In genomic region chr13:43123856-43124255, GRCh38 we compare ENCODE assay signal across 9 cellular contexts.
"Had no signal": no experiment of that assay in that cellular context is flagged by ENCODE, and none has a peak within 500 bp of the region (broad histone marks: within the 10 kb centered on the region; RNA-seq: fewer than 3 reads in every experiment).

No MANE protein-coding gene starts in this region.

- H3K9ac ChIP-seq: GM23248 had no signal

- H3K27ac ChIP-seq: GM23248, HL-60 had no signal

- H3K9me3 ChIP-seq: HAP-1 had no signal

- H3K4me3 ChIP-seq: GM23248, HAP-1 had no signal

- H3K36me3 ChIP-seq: HAP-1 had no signal

- DNase-seq: GM23248, GOT3, H7, HFFc6, KBM-7 had no signal

- H3K4me1 ChIP-seq: HAP-1 had no signal

- H2AFZ ChIP-seq: GM23248 had no signal

- ATAC-seq: HCT116, HepG2 had no signal
